In genomic region chr1:12383786-12384185, GRCh38 we compare ENCODE assay signal across 18 cellular contexts.
A peak's percentile ranks its signal among the peaks of the same experiment; 100 is the strongest.
DNase-seq lines count a peak whose midpoint lies in the region; ATAC-seq and TF ChIP-seq lines count a peak whose summit lies in the region.
"Had no signal": no experiment of that assay in that cellular context is flagged by ENCODE, and none has a peak within 500 bp of the region (broad histone marks: within the 10 kb centered on the region; RNA-seq: fewer than 3 reads in every experiment).

No MANE protein-coding gene starts in this region.

- H3K4me2 ChIP-seq in mammary epithelial cell (ENCODE audit: insufficient read depth, low read depth, low read length): no peak overlapping the region
- H3K4me2 ChIP-seq: KMS-11 had no signal

- dilution Hi-C loops in mammary epithelial cell (cut with HindIII; ENCODE audit: low sequenced_read_pairs): loop anchor here (10.0 kb wide), 1 partner anchor 251 kb away; no protein-coding TSS in a partner anchor

- H3K9me3 ChIP-seq in mammary epithelial cell (replicated peaks; ENCODE audit: insufficient read depth, low read length): peaks cover 20% of the 10 kb centered on the region
- peaks cover 0 to 17% (median 0%) of the 10 kb centered on the region in 4 donors for H3K9me3 ChIP-seq in tibial nerve
- H3K9me3 ChIP-seq in body of pancreas: no peaks in the 10 kb centered on the region

- H3K36me3 Mint-ChIP-seq in MCF 10A (ENCODE audit: insufficient read depth, unreplicated experiment): peaks cover 82% of the 10 kb centered on the region
- peaks cover 53% of the 10 kb centered on the region for H3K36me3 Mint-ChIP-seq in central memory CD8-positive, alpha-beta T cell (ENCODE audit: insufficient read depth)

- BruUV-seq in mammary epithelial cell (replicated peaks; lab: Mats Ljungman, UMichigan): no TSS peak
- no TSS peak for BruUV-seq in MCF 10A (replicated peaks; lab: Mats Ljungman, UMichigan)

- H3K27me3 Mint-ChIP-seq in MCF 10A (ENCODE audit: insufficient read depth, unreplicated experiment): no peaks in the 10 kb centered on the region
- H3K27me3 Mint-ChIP-seq in central memory CD8-positive, alpha-beta T cell: no peaks in the 10 kb centered on the region
- H3K27me3 Mint-ChIP-seq: brain had no signal

- no peak overlapping the region for H3K27ac Mint-ChIP-seq in MCF 10A (ENCODE audit: low read depth, unreplicated experiment)
- H3K27ac Mint-ChIP-seq in central memory CD8-positive, alpha-beta T cell (ENCODE audit: low read depth): peak overlapping the region; percentile 7
- H3K27ac Mint-ChIP-seq: brain had no signal

- in situ Hi-C loops in mammary epithelial cell (cut with MboI; ENCODE audit: low sequenced_read_pairs in 2 of 2): no loop called here

- intact Hi-C loops in mammary epithelial cell (cut with micrococcal nuclease): loop anchor here (1.0 kb wide), 1 partner anchor 237 kb away; no protein-coding TSS in a partner anchor
- intact Hi-C loops in MCF 10A (cut with micrococcal nuclease): no loop called here
- intact Hi-C loops in body of pancreas (cut with DNase I): no loop called here

- H4K20me1 ChIP-seq in mammary epithelial cell (ENCODE audit: insufficient read depth, low read length): no peaks in the 10 kb centered on the region

- no peak overlapping the region for H3K4me3 Mint-ChIP-seq in MCF 10A (ENCODE audit: unreplicated experiment)
- no peak overlapping the region for H3K4me3 Mint-ChIP-seq in central memory CD8-positive, alpha-beta T cell
- H3K4me3 Mint-ChIP-seq: brain had no signal

- WGBS in mammary epithelial cell (ENCODE audit: low coverage, missing lambda C conversion rate): 86% methylated on average over 1 of the region's 1 CpG
- WGBS in tibial nerve, 2 donors: 97 to 100% methylated on average over 1 of the region's 1 CpG
- 93 to 100% methylated on average over 1 of the region's 1 CpG for WGBS in body of pancreas, 2 donors

- H3K27me3 ChIP-seq in mammary epithelial cell (ENCODE audit: insufficient read depth, low read length): no peaks in the 10 kb centered on the region
- H3K27me3 ChIP-seq in tibial nerve: no peaks in the 10 kb centered on the region
- H3K27me3 ChIP-seq in body of pancreas: no peaks in the 10 kb centered on the region
- H3K27me3 ChIP-seq: dorsolateral prefrontal cortex had no signal

- ATAC-seq in central memory CD8-positive, alpha-beta T cell (replicated peaks; ENCODE audit: extremely low read depth, poor library complexity, severe bottlenecking): no peak
- ATAC-seq in body of pancreas: no peak
- ATAC-seq: left ventricle myocardium superior had no signal

- no peak for TF ChIP-seq EP300 in tibial nerve (IDR thresholded peaks at IDR 0.05)

- no peaks in the 10 kb centered on the region for H3K4me1 Mint-ChIP-seq in MCF 10A (ENCODE audit: insufficient read depth, unreplicated experiment)
- H3K4me1 Mint-ChIP-seq in central memory CD8-positive, alpha-beta T cell: peaks cover 14% of the 10 kb centered on the region

- H3K36me3 ChIP-seq in mammary epithelial cell (ENCODE audit: insufficient read depth, low read length): peaks cover 15% of the 10 kb centered on the region
- peaks cover 0 to 63% (median 0%) of the 10 kb centered on the region in 3 donors for H3K36me3 ChIP-seq in tibial nerve
- H3K36me3 ChIP-seq in body of pancreas (replicated peaks in 1 of 2; ENCODE audit: insufficient read depth in 1 of 2, low read depth in 2 of 2): peaks cover 0 to 14% of the 10 kb centered on the region in 2 donors

- H3K9ac ChIP-seq in mammary epithelial cell (ENCODE audit: insufficient read depth, low read length): no peak overlapping the region
- H3K9ac ChIP-seq: KMS-11 had no signal

- peaks cover 33% of the 10 kb centered on the region for H3K4me1 ChIP-seq in mammary epithelial cell (ENCODE audit: insufficient read depth, low read length)
- peaks cover 0 to 26% (median 13%) of the 10 kb centered on the region in 4 donors for H3K4me1 ChIP-seq in tibial nerve
- peaks cover 25% of the 10 kb centered on the region for H3K4me1 ChIP-seq in body of pancreas

- POLR2A ChIA-PET in MCF 10A (lab: Yijun Ruan, JAX): no interaction called here

- CTCF ChIA-PET in mammary epithelial cell (lab: Charles Lee; ENCODE audit: low non-redundant PET): no interaction called here
- CTCF ChIA-PET in MCF 10A (lab: Yijun Ruan, JAX): interaction anchor here (0.5 to 0.8 kb wide), 2 partner anchors 16 to 710 kb away, joined by 3 to 4 read pairs; no protein-coding TSS in a partner anchor

- peaks cover 14% of the 10 kb centered on the region for H3K9me3 Mint-ChIP-seq in MCF 10A (ENCODE audit: unreplicated experiment)
- peaks cover 6% of the 10 kb centered on the region for H3K9me3 Mint-ChIP-seq in central memory CD8-positive, alpha-beta T cell

- no peak overlapping the region for H3K4me3 ChIP-seq in mammary epithelial cell (replicated peaks in 1 of 3; ENCODE audit: insufficient read depth in 1 of 3, low read depth in 2 of 3, low read length in 3 of 3)
- no peak overlapping the region for H3K4me3 ChIP-seq in tibial nerve
- H3K4me3 ChIP-seq in body of pancreas: no peak overlapping the region
- H3K4me3 ChIP-seq: dorsolateral prefrontal cortex had no signal

- peak; percentile 57 for DNase-seq in mammary epithelial cell
- no peak for DNase-seq in MCF 10A (ENCODE audit: unreplicated experiment)
- peak; percentile 64 for DNase-seq in M059J (ENCODE audit: low read depth)
- DNase-seq in central memory CD8-positive, alpha-beta T cell (ENCODE audit: low spot score in 2 of 2): no peak
- peak; percentile 22 for DNase-seq in renal cortical epithelial cell (ENCODE audit: low read depth)
- no peak for DNase-seq in tibial nerve (ENCODE audit: low spot score in 2 of 2)
- DNase-seq in NCI-H146 (lab: John Stamatoyannopoulos, UW): no peak
- DNase-seq in body of pancreas: no peak
- DNase-seq: activated CD4-positive, alpha-beta T cell treated with anti-CD3 and anti-CD28 coated beads, Interleukin-2, amount 50 U/mL, for 1 hour; DMS153; dorsolateral prefrontal cortex; left ventricle myocardium superior; NCI-H1436; NCI-H2227 treated with DMSO at 0.1 percent for 48 hours; NK-92 treated with Interleukin-12 subunit alpha and Interleukin-12 subunit beta, amount 100 ng/mL, for 24 hours; Right ventricle myocardium superior had no signal

- TF ChIP-seq POLR2A in tibial nerve (IDR thresholded peaks at IDR 0.05) (no peak), body of pancreas (IDR thresholded peaks at IDR 0.05) (no peak)

- H2AFZ ChIP-seq in mammary epithelial cell (ENCODE audit: low read depth, low read length): no peak overlapping the region

- no peaks in the 10 kb centered on the region for H3K79me2 ChIP-seq in mammary epithelial cell (ENCODE audit: insufficient read depth, low read length)

- TF ChIP-seq CTCF in mammary epithelial cell (conservative IDR thresholded peaks at IDR 0.05 in 1 of 2, IDR thresholded peaks at IDR 0.05 in 1 of 2; ENCODE audit: extremely low read depth in 1 of 2, insufficient read depth in 1 of 2, low read depth in 1 of 2, low read length in 2 of 2) (no peak), MCF 10A (IDR thresholded peaks at IDR 0.05; ENCODE audit: unreplicated experiment) (no peak), tibial nerve (IDR thresholded peaks at IDR 0.05) (no peak), body of pancreas (IDR thresholded peaks at IDR 0.05) (no peak)

- H3K27ac ChIP-seq in mammary epithelial cell (ENCODE audit: insufficient read depth, low read depth, low read length): peak overlapping the region; percentile 57
- H3K27ac ChIP-seq in tibial nerve: no peak overlapping the region
- no peak overlapping the region for H3K27ac ChIP-seq in body of pancreas
- H3K27ac ChIP-seq: dorsolateral prefrontal cortex, KMS-11 had no signal

Comparison
In these comparisons a context has a peak if more than half of its experiments do, and no peak if none do; other contexts are left out.
1. DNase-seq: peak in mammary epithelial cell (single experiment), M059J (single experiment) and renal cortical epithelial cell (single experiment); none in MCF 10A (single experiment), central memory CD8-positive, alpha-beta T cell (0 of 2), tibial nerve (0 of 2), NCI-H146 (single experiment) and body of pancreas (0 of 4).